In genomic region chr11:122804796-122805195, GRCh38 we compare ENCODE assay signal across 15 cellular contexts. TPM values are rescaled to one million over a fixed set of nuclear protein-coding genes. Genes with fewer than 3 reads are reported as not detected.
DNase-seq lines count a peak whose midpoint lies in the region; ATAC-seq, FAIRE-seq and TF ChIP-seq lines count a peak whose summit lies in the region.
"Had no signal": no experiment of that assay in that cellular context is flagged by ENCODE, and none has a peak within 500 bp of the region (broad histone marks: within the 10 kb centered on the region; RNA-seq: fewer than 3 reads in every experiment).

No MANE protein-coding gene starts in this region.

- H3K79me2 ChIP-seq in PC-3 (ENCODE audit: low read length), result no peaks in the 10 kb centered on the region

- H3K36me3 Mint-ChIP-seq in nephron progenitor cell (ENCODE audit: low read depth) (peaks cover 24% of the 10 kb centered on the region), glutamatergic neuron (ENCODE audit: unreplicated experiment) (no peaks in the 10 kb centered on the region)

- no peak for TF ChIP-seq CTCF in PC-3 (conservative IDR thresholded peaks at IDR 0.05; ENCODE audit: low read depth, low read length)
- TF ChIP-seq CTCF in bronchial epithelial cell (IDR thresholded peaks at IDR 0.05; ENCODE audit: insufficient read depth, low read length, severe bottlenecking), result no peak
- no peak for TF ChIP-seq CTCF in nephron progenitor cell (IDR thresholded peaks at IDR 0.05)
- no peak for TF ChIP-seq CTCF in glutamatergic neuron (IDR thresholded peaks at IDR 0.05; ENCODE audit: partially characterized antibody, unreplicated experiment)

- peak overlapping the region; percentile 84 for H3K9ac ChIP-seq in PC-3 (ENCODE audit: low read length)

- H3K36me3 ChIP-seq in PC-3 (ENCODE audit: low read depth, low read length) (peaks cover 25% of the 10 kb centered on the region; the same call in 1 of the 2 replicates), bronchial epithelial cell (ENCODE audit: control insufficient read depth, insufficient read depth, low read length) (no peaks in the 10 kb centered on the region)
- H3K36me3 ChIP-seq: ascending aorta, prostate gland had no signal

- H3K4me1 Mint-ChIP-seq in nephron progenitor cell (peaks cover 50% of the 10 kb centered on the region), glutamatergic neuron (ENCODE audit: low read depth, unreplicated experiment) (peaks cover 7% of the 10 kb centered on the region)

- intact Hi-C loops in PC-3 (cut with micrococcal nuclease), result no loop called here

- H4K20me1 ChIP-seq in PC-3 (ENCODE audit: low read length), result no peaks in the 10 kb centered on the region

- CTCF ChIA-PET in PC-3 (lab: Charles Lee), result no interaction called here

- H3K9me3 Mint-ChIP-seq in nephron progenitor cell (peaks cover 4% of the 10 kb centered on the region), glutamatergic neuron (ENCODE audit: unreplicated experiment) (no peaks in the 10 kb centered on the region)

- no peaks in the 10 kb centered on the region for H3K9me3 ChIP-seq in PC-3 (ENCODE audit: low read length)
- H3K9me3 ChIP-seq: ascending aorta, prostate gland, upper lobe of left lung had no signal

- DNase-seq in ELF-1 (ENCODE audit: low read depth, low spot score), result peak; percentile 87
- DNase-seq in PC-3, result peak; percentile 57
- DNase-seq in bronchial epithelial cell (ENCODE audit: low read depth), result peak; percentile 90
- DNase-seq in nephron progenitor cell, result no peak
- no peak for DNase-seq in stimulated activated CD4-positive, alpha-beta T cell treated with anti-CD3 and anti-CD28 coated beads, Interleukin-2, amount 100 ng/mL, for 48 hours
- no peak for DNase-seq in glutamatergic neuron
- DNase-seq in dermis blood vessel endothelial cell, result no peak
- no peak for DNase-seq in caudate nucleus (lab: John Stamatoyannopoulos, UW)
- DNase-seq: activated CD4-positive, CD25-positive, alpha-beta regulatory T cell treated with anti-CD3 and anti-CD28 coated beads, Interleukin-2, amount 50 U/mL, for 72 hours; foreskin melanocyte; stimulated activated CD4-positive, alpha-beta T cell treated with anti-CD3 and anti-CD28 coated beads, Interleukin-15, amount 100 ng/mL, for 24 hours; upper lobe of left lung had no signal

- H3K27ac Mint-ChIP-seq in nephron progenitor cell, result peak overlapping the region; percentile 52
- H3K27ac Mint-ChIP-seq in glutamatergic neuron (ENCODE audit: unreplicated experiment), result no peak overlapping the region

- no peaks in the 10 kb centered on the region for H3K9me2 ChIP-seq in PC-3 (replicated peaks; ENCODE audit: low read length)

- peaks cover 4% of the 10 kb centered on the region for H3K27me3 Mint-ChIP-seq in nephron progenitor cell (ENCODE audit: low read depth, poor library complexity)
- H3K27me3 Mint-ChIP-seq in glutamatergic neuron (ENCODE audit: unreplicated experiment), result no peaks in the 10 kb centered on the region

- no peaks in the 10 kb centered on the region for H3F3A ChIP-seq in PC-3 (ENCODE audit: low read length, unreplicated experiment)

- POLR2A ChIA-PET in PC-3 (lab: Charles Lee; ENCODE audit: unreplicated experiment), result interaction anchor here (0.5 kb wide), 1 partner anchor 79 kb away, joined by 5 read pairs; no protein-coding TSS in a partner anchor

- peak overlapping the region; percentile 65 for H3K4me2 ChIP-seq in PC-3 (ENCODE audit: low read length)

- no peak overlapping the region for H3K4me3 ChIP-seq in PC-3 (ENCODE audit: low read length)
- no peak overlapping the region for H3K4me3 ChIP-seq in bronchial epithelial cell (ENCODE audit: low read depth, low read length)
- H3K4me3 ChIP-seq: ascending aorta, prostate gland, upper lobe of left lung had no signal

- no peak for FAIRE-seq in bronchial epithelial cell (lab: Jason Lieb, UNC)

- H3K4me1 ChIP-seq in PC-3 (ENCODE audit: insufficient read depth, low read length), result peaks cover 33% of the 10 kb centered on the region
- H3K4me1 ChIP-seq: ascending aorta, prostate gland had no signal

- H3K27me3 ChIP-seq in PC-3 (ENCODE audit: low read length), result no peaks in the 10 kb centered on the region
- H3K27me3 ChIP-seq in bronchial epithelial cell (ENCODE audit: control insufficient read depth, insufficient read depth, low read length), result no peaks in the 10 kb centered on the region
- H3K27me3 ChIP-seq: ascending aorta, upper lobe of left lung had no signal

- no peak overlapping the region for H2AFZ ChIP-seq in PC-3 (ENCODE audit: low read length)

- ATAC-seq in PC-3, result no peak

- H3K27ac ChIP-seq in PC-3 (ENCODE audit: low read length), result peak overlapping the region; percentile 97
- no peak overlapping the region for H3K27ac ChIP-seq in caudate nucleus (ENCODE audit: low read depth, low read length)
- H3K27ac ChIP-seq: ascending aorta, prostate gland, upper lobe of left lung had no signal

- H3K4me3 Mint-ChIP-seq in nephron progenitor cell (no peak overlapping the region), glutamatergic neuron (ENCODE audit: unreplicated experiment) (no peak overlapping the region)

- BruUV-seq in PC-3 (replicated peaks; lab: Mats Ljungman, UMichigan), result no TSS peak

RNA-seq across cellular contexts. Expression of gene CRTAM, which starts 33.5 kb away (rescaled TPM):
- total RNA-seq in PC-3 (2014; rRNA removed) (not detected in 2 replicates), bronchial epithelial cell (0.79 TPM in 1 of 2 replicates, not detected in the other), glutamatergic neuron (ENCODE audit: unreplicated experiment) (not detected), dermis blood vessel endothelial cell (not detected in 2 replicates)
- total RNA-seq: ascending aorta, NCI-H460 had no signal

Comparison
In these comparisons a context has a peak if more than half of its experiments do, and no peak if none do; other contexts are left out.
1. DNase-seq: peak in ELF-1 (single experiment), PC-3 (single experiment) and bronchial epithelial cell (single experiment); none in nephron progenitor cell (single experiment), stimulated activated CD4-positive, alpha-beta T cell treated with anti-CD3 and anti-CD28 coated beads, Interleukin-2, amount 100 ng/mL, for 48 hours (0 of 2), glutamatergic neuron (single experiment), dermis blood vessel endothelial cell (single experiment) and caudate nucleus (0 of 61).